8 cellular contexts compared by ENCODE assay signal in genomic region chr9:136311433-136312375, GRCh38. TPM values are rescaled to one million over a fixed set of nuclear protein-coding genes. Genes with fewer than 3 reads are reported as not detected.
DNase-seq lines count a peak whose midpoint lies in the region; ATAC-seq and TF ChIP-seq lines count a peak whose summit lies in the region.

No MANE protein-coding gene starts in this region.

- H3K36me3 Mint-ChIP-seq in T-cell: no peaks in the 10 kb centered on the region
- H3K36me3 Mint-ChIP-seq in progenitor cell of endocrine pancreas (ENCODE audit: insufficient read depth): no peaks in the 10 kb centered on the region
- H3K36me3 Mint-ChIP-seq in CD8-positive, alpha-beta memory T cell: peaks cover 0 to 7% (median 0%) of the 10 kb centered on the region in 3 donors

- no peak overlapping the region for H3K27ac ChIP-seq in SK-N-SH (ENCODE audit: low read depth in 2 of 2, low read length in 1 of 2)
- no peak overlapping the region for H3K27ac ChIP-seq in CD8-positive, alpha-beta memory T cell (ENCODE audit: low read depth, low read length)

- H3K27me3 ChIP-seq in SK-N-SH (ENCODE audit: insufficient read depth): no peaks in the 10 kb centered on the region
- no peaks in the 10 kb centered on the region for H3K27me3 ChIP-seq in CD8-positive, alpha-beta memory T cell (ENCODE audit: insufficient read depth, low read length, poor library complexity, severe bottlenecking)

- H3K9me3 ChIP-seq in SK-N-SH: peaks cover 4% of the 10 kb centered on the region; the same call in 1 of the 2 replicates
- H3K9me3 ChIP-seq in CD8-positive, alpha-beta memory T cell (ENCODE audit: low read length): peaks cover 13% of the 10 kb centered on the region

- H3K4me1 ChIP-seq in SK-N-SH (ENCODE audit: control insufficient read depth in 1 of 2, insufficient read depth in 2 of 2, low read depth in 1 of 2, low read length in 1 of 2): no peaks in the 10 kb centered on the region; a peak in 1 of 4 replicates
- H3K4me1 ChIP-seq in CD8-positive, alpha-beta memory T cell (ENCODE audit: insufficient read depth, low read length): no peaks in the 10 kb centered on the region

- H3K79me2 ChIP-seq in SK-N-SH (ENCODE audit: insufficient read depth): no peaks in the 10 kb centered on the region

- H3K9ac ChIP-seq in SK-N-SH: no peak overlapping the region

- H3F3A ChIP-seq in SK-N-SH (replicated peaks; ENCODE audit: insufficient read depth): peaks cover 5% of the 10 kb centered on the region

- H3K9me3 Mint-ChIP-seq in T-cell (peaks cover 0 to 5% (median 4%) of the 10 kb centered on the region in 3 donors), progenitor cell of endocrine pancreas (ENCODE audit: low read depth) (peaks cover 17% of the 10 kb centered on the region)
- H3K9me3 Mint-ChIP-seq in CD8-positive, alpha-beta memory T cell: peaks cover 0 to 18% (median 12%) of the 10 kb centered on the region in 5 donors

- H3K9me2 ChIP-seq in SK-N-SH: no peaks in the 10 kb centered on the region

- H3K4me2 ChIP-seq in SK-N-SH: no peak overlapping the region

- no peak for TF ChIP-seq RAD21 in SK-N-SH (IDR thresholded peaks at IDR 0.05; ENCODE audit: low read length)

- no peak for TF ChIP-seq EP300 in SK-N-SH (IDR thresholded peaks at IDR 0.05; ENCODE audit: borderline replicate concordance in 1 of 2, low read depth in 1 of 2, low read length in 1 of 2)

- POLR2A ChIA-PET in SK-N-SH (lab: Yijun Ruan, JAX): interaction anchor here (0.9 kb wide), 1 partner anchor 52 kb away, joined by 4 read pairs; the partner anchor contains the start of gene DNLZ
- POLR2A ChIA-PET in T-cell (lab: Charles Lee): no interaction called here
- POLR2A ChIA-PET in CD8-positive, alpha-beta memory T cell (lab: Charles Lee): no interaction called here

- H3K4me1 Mint-ChIP-seq in T-cell (peaks cover under 1 to 4% (median 4%) of the 10 kb centered on the region in 3 donors), progenitor cell of endocrine pancreas (ENCODE audit: low read depth) (no peaks in the 10 kb centered on the region)
- H3K4me1 Mint-ChIP-seq in CD8-positive, alpha-beta memory T cell: peaks cover 9 to 16% (median 16%) of the 10 kb centered on the region in 3 donors

- ATAC-seq in SK-N-SH treated with all-trans-retinoic acid at 6 μM for 48 hours: peak; percentile 5; the same call in 1 of the 3 replicates
- peak; percentile 42 to 54 (median 48) for ATAC-seq in T-cell (replicated peaks in 1 of 4)
- no peak for ATAC-seq in HG03565 (IDR thresholded peaks at IDR 0.05; ENCODE audit: unreplicated experiment)

- CTCF ChIA-PET in SK-N-SH (lab: Yijun Ruan, JAX) (interaction anchor here (0.6 to 4.9 kb wide), 20 partner anchors 9 to 320 kb away, joined by 3 to 91 read pairs (median 6); partner anchors contain the start of genes CARD9, DNLZ and SNAPC4), T-cell (lab: Charles Lee) (no interaction called here)
- CTCF ChIA-PET in CD8-positive, alpha-beta memory T cell (lab: Charles Lee): no interaction called here

- H2AFZ ChIP-seq in SK-N-SH (ENCODE audit: low read depth): no peak overlapping the region

- H3K4me3 ChIP-seq in SK-N-SH (ENCODE audit: low read depth in 2 of 2, low read length in 1 of 2): no peak overlapping the region
- no peak overlapping the region for H3K4me3 ChIP-seq in CD8-positive, alpha-beta memory T cell (ENCODE audit: low read length)

- no peaks in the 10 kb centered on the region for H4K20me1 ChIP-seq in SK-N-SH (ENCODE audit: insufficient read depth)

- H3K27ac Mint-ChIP-seq in T-cell (no peak overlapping the region), progenitor cell of endocrine pancreas (peak overlapping the region; percentile 73)
- H3K27ac Mint-ChIP-seq in CD8-positive, alpha-beta memory T cell: no peak overlapping the region

- H3K27me3 Mint-ChIP-seq in T-cell: peaks cover 0 to 3% of the 10 kb centered on the region in 2 donors
- H3K27me3 Mint-ChIP-seq in progenitor cell of endocrine pancreas: no peaks in the 10 kb centered on the region
- peaks cover 0 to 12% of the 10 kb centered on the region in 2 donors for H3K27me3 Mint-ChIP-seq in CD8-positive, alpha-beta memory T cell

- H3K36me3 ChIP-seq in SK-N-SH (replicated peaks in 1 of 2; ENCODE audit: control insufficient read depth in 1 of 2, insufficient read depth in 2 of 2, low read length in 1 of 2): no peaks in the 10 kb centered on the region
- H3K36me3 ChIP-seq in CD8-positive, alpha-beta memory T cell (ENCODE audit: insufficient read depth, low read length): no peaks in the 10 kb centered on the region

- DNase-seq in SK-N-SH (no peak), NCI-H1930 (lab: John Stamatoyannopoulos, UW) (peak; percentile 21 to 34), T-cell (peak in 1 of 34 experiments; percentile 20), progenitor cell of endocrine pancreas (ENCODE audit: low spot score, unreplicated experiment) (no peak), SW 1271 (lab: John Stamatoyannopoulos, UW) (no peak)
- no peak for DNase-seq in CD8-positive, alpha-beta memory T cell

- WGBS in SK-N-SH (ENCODE audit: low lambda C conversion rate): 30% methylated on average over 3 of the region's 27 CpGs

- no peak overlapping the region for H3K4me3 Mint-ChIP-seq in T-cell
- no peak overlapping the region for H3K4me3 Mint-ChIP-seq in progenitor cell of endocrine pancreas (ENCODE audit: low read depth)
- no peak overlapping the region for H3K4me3 Mint-ChIP-seq in CD8-positive, alpha-beta memory T cell

- no peak for TF ChIP-seq CTCF in SK-N-SH (IDR thresholded peaks at IDR 0.05)
- TF ChIP-seq CTCF in progenitor cell of endocrine pancreas (IDR thresholded peaks at IDR 0.05; ENCODE audit: unreplicated experiment): no peak

TF ChIP-seq in SK-N-SH, 30 proteins besides CTCF, POLR2A, EP300 and RAD21:
- TF ChIP-seq NFIC (IDR thresholded peaks at IDR 0.05; ENCODE audit: borderline replicate concordance) (no peak), NRF1 (IDR thresholded peaks at IDR 0.05; ENCODE audit: low read depth, low read length) (no peak), GABPA (IDR thresholded peaks at IDR 0.05; ENCODE audit: low read depth) (no peak), PBX3 (IDR thresholded peaks at IDR 0.05) (no peak), RXRA (IDR thresholded peaks at IDR 0.05; ENCODE audit: borderline replicate concordance, low read depth) (no peak), MXI1 (IDR thresholded peaks at IDR 0.05; ENCODE audit: low read depth, low read length) (no peak), FOXM1 (IDR thresholded peaks at IDR 0.05; ENCODE audit: low read depth) (no peak), TCF12 (IDR thresholded peaks at IDR 0.05) (no peak), JUND (IDR thresholded peaks at IDR 0.05) (no peak), ELF1 (IDR thresholded peaks at IDR 0.05) (no peak)

RNA-seq across cellular contexts. Expression of gene CCDC187, which starts 7.8 kb away (rescaled TPM):
- polyA plus RNA-seq in SK-N-SH (2012; rRNA removed): not detected in 2 replicates
- polyA plus RNA-seq in SK-N-SH (2012; cell fraction: cytosol; rRNA removed): not detected in 2 replicates
- polyA plus RNA-seq in SK-N-SH (2012; cell fraction: nucleus; rRNA removed): 0.02 TPM in 1 of 2 replicates, not detected in the other
- under 1 TPM in 4 of 5 donors, not detected in 1; 0.07 to 0.20 (median 0.09) TPM for total RNA-seq in T-cell
- 1.2 and 1.4 TPM in 2 replicates for total RNA-seq in progenitor cell of endocrine pancreas
- total RNA-seq in CD8-positive, alpha-beta memory T cell: not detected
- not detected for polyA plus RNA-seq in CD8-positive, alpha-beta memory T cell

RNA-seq across cellular contexts. Expression of gene GPSM1, which starts 15.6 kb away (rescaled TPM):
- polyA plus RNA-seq in SK-N-SH (2012; rRNA removed): 22.8 and 26.7 TPM in 2 replicates
- polyA plus RNA-seq in SK-N-SH (2012; cell fraction: cytosol; rRNA removed): 8.0 and 15.6 TPM in 2 replicates
- polyA plus RNA-seq in SK-N-SH (2012; cell fraction: nucleus; rRNA removed): 105 and 135 TPM in 2 replicates
- total RNA-seq in T-cell (10 to 100 TPM in 2 of 5 donors, 1 to 10 TPM in 3; 8.6 to 11.5 (median 9.7) TPM), progenitor cell of endocrine pancreas (79.2 and 82.2 TPM in 2 replicates)
- total RNA-seq in CD8-positive, alpha-beta memory T cell: 1 to 10 TPM; 6.8 to 7.5 TPM
- polyA plus RNA-seq in CD8-positive, alpha-beta memory T cell: 1.7 TPM

RNA-seq across cellular contexts. Expression of gene DNLZ, which starts 51.8 kb away (rescaled TPM):
- polyA plus RNA-seq in SK-N-SH (2012; rRNA removed): 24.5 and 40.6 TPM in 2 replicates
- 21.5 and 26.9 TPM in 2 replicates for polyA plus RNA-seq in SK-N-SH (2012; cell fraction: cytosol; rRNA removed)
- polyA plus RNA-seq in SK-N-SH (2012; cell fraction: nucleus; rRNA removed): 20.8 and 42.6 TPM in 2 replicates
- total RNA-seq in T-cell (10 to 100 TPM; 20.4 to 46.8 (median 36.3) TPM), progenitor cell of endocrine pancreas (16.2 and 18.4 TPM in 2 replicates)
- total RNA-seq in CD8-positive, alpha-beta memory T cell: 10 to 100 TPM; 40.6 to 43.0 TPM
- polyA plus RNA-seq in CD8-positive, alpha-beta memory T cell: 65.6 TPM

Comparison
In these comparisons a context has a peak if more than half of its experiments do, and no peak if none do; other contexts are left out.
1. DNase-seq: peak in NCI-H1930 (2 of 2); none in SK-N-SH (single experiment), progenitor cell of endocrine pancreas (single experiment), SW 1271 (0 of 2) and CD8-positive, alpha-beta memory T cell (0 of 5).